2 cellular contexts compared by ENCODE assay signal in the genomic region with DNA sequence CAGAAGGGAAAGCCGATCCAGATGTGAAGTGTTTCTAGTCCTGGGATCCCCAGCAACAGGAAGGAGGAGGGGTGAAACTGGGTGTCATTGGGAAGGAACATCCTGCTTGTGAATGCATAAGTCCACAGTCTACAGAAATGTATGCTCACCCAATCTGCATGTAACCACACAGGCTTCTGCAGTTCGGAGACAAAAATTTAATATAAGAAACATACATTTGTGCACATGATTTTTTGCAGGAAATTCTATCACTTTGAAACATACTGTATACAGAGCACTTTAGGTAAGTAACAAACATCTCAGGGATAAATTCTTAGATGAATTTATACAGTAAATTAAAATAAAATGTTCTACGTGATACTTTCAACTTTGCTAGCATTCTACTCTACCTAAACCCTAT.
TF ChIP-seq lines count a peak whose summit lies in the region.

A gene (minus strand): TSS at position 101 of the 400 bp plus-strand sequence. CDS start 0 bp downstream, at position 101.

TF ChIP-seq in GM23338, 12 proteins besides CTCF, POLR2A, EP300 and RAD21:
- TF ChIP-seq, protein P1, sequence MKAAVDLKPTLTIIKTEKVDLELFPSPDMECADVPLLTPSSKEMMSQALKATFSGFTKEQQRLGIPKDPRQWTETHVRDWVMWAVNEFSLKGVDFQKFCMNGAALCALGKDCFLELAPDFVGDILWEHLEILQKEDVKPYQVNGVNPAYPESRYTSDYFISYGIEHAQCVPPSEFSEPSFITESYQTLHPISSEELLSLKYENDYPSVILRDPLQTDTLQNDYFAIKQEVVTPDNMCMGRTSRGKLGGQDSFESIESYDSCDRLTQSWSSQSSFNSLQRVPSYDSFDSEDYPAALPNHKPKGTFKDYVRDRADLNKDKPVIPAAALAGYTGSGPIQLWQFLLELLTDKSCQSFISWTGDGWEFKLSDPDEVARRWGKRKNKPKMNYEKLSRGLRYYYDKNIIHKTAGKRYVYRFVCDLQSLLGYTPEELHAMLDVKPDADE (IDR thresholded peaks at IDR 0.05) = no peak
- TF ChIP-seq, protein P2, sequence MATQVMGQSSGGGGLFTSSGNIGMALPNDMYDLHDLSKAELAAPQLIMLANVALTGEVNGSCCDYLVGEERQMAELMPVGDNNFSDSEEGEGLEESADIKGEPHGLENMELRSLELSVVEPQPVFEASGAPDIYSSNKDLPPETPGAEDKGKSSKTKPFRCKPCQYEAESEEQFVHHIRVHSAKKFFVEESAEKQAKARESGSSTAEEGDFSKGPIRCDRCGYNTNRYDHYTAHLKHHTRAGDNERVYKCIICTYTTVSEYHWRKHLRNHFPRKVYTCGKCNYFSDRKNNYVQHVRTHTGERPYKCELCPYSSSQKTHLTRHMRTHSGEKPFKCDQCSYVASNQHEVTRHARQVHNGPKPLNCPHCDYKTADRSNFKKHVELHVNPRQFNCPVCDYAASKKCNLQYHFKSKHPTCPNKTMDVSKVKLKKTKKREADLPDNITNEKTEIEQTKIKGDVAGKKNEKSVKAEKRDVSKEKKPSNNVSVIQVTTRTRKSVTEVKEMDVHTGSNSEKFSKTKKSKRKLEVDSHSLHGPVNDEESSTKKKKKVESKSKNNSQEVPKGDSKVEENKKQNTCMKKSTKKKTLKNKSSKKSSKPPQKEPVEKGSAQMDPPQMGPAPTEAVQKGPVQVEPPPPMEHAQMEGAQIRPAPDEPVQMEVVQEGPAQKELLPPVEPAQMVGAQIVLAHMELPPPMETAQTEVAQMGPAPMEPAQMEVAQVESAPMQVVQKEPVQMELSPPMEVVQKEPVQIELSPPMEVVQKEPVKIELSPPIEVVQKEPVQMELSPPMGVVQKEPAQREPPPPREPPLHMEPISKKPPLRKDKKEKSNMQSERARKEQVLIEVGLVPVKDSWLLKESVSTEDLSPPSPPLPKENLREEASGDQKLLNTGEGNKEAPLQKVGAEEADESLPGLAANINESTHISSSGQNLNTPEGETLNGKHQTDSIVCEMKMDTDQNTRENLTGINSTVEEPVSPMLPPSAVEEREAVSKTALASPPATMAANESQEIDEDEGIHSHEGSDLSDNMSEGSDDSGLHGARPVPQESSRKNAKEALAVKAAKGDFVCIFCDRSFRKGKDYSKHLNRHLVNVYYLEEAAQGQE (IDR thresholded peaks at IDR 0.05; ENCODE audit: unreplicated experiment) = no peak
- TF ChIP-seq POLR2AphosphoS5 (IDR thresholded peaks at IDR 0.05; ENCODE audit: low read depth) = no peak

TF ChIP-seq in K562, 482 proteins besides CTCF, POLR2A, EP300 and RAD21:
- TF ChIP-seq SLC30A9 (CRISPR knock-in tag; IDR thresholded peaks at IDR 0.05) = no peak
- TF ChIP-seq, protein P3, sequence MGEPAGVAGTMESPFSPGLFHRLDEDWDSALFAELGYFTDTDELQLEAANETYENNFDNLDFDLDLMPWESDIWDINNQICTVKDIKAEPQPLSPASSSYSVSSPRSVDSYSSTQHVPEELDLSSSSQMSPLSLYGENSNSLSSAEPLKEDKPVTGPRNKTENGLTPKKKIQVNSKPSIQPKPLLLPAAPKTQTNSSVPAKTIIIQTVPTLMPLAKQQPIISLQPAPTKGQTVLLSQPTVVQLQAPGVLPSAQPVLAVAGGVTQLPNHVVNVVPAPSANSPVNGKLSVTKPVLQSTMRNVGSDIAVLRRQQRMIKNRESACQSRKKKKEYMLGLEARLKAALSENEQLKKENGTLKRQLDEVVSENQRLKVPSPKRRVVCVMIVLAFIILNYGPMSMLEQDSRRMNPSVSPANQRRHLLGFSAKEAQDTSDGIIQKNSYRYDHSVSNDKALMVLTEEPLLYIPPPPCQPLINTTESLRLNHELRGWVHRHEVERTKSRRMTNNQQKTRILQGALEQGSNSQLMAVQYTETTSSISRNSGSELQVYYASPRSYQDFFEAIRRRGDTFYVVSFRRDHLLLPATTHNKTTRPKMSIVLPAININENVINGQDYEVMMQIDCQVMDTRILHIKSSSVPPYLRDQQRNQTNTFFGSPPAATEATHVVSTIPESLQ (CRISPR knock-in tag; IDR thresholded peaks at IDR 0.05) = no peak
- no peak for TF ChIP-seq SPI1 (IDR thresholded peaks at IDR 0.05; ENCODE audit: borderline replicate concordance, low read depth, low read length)
- TF ChIP-seq SAFB2 (IDR thresholded peaks at IDR 0.05; ENCODE audit: borderline replicate concordance, low read depth, low read length, severe bottlenecking) = no peak
- no peak for TF ChIP-seq ZNF316 (IDR thresholded peaks at IDR 0.05)
- TF ChIP-seq ZNF23 (CRISPR knock-in tag; IDR thresholded peaks at IDR 0.05) = no peak
- TF ChIP-seq, protein P4, sequence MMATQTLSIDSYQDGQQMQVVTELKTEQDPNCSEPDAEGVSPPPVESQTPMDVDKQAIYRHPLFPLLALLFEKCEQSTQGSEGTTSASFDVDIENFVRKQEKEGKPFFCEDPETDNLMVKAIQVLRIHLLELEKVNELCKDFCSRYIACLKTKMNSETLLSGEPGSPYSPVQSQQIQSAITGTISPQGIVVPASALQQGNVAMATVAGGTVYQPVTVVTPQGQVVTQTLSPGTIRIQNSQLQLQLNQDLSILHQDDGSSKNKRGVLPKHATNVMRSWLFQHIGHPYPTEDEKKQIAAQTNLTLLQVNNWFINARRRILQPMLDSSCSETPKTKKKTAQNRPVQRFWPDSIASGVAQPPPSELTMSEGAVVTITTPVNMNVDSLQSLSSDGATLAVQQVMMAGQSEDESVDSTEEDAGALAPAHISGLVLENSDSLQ (IDR thresholded peaks at IDR 0.05) = no peak
- no peak for TF ChIP-seq POLR2G (IDR thresholded peaks at IDR 0.05; ENCODE audit: low read depth, low read length)
- TF ChIP-seq, protein P5, sequence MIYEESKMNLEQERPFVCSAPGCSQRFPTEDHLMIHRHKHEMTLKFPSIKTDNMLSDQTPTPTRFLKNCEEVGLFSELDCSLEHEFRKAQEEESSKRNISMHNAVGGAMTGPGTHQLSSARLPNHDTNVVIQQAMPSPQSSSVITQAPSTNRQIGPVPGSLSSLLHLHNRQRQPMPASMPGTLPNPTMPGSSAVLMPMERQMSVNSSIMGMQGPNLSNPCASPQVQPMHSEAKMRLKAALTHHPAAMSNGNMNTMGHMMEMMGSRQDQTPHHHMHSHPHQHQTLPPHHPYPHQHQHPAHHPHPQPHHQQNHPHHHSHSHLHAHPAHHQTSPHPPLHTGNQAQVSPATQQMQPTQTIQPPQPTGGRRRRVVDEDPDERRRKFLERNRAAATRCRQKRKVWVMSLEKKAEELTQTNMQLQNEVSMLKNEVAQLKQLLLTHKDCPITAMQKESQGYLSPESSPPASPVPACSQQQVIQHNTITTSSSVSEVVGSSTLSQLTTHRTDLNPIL (CRISPR knock-in tag; IDR thresholded peaks at IDR 0.05) = no peak
- no peak for TF ChIP-seq SOX6 (IDR thresholded peaks at IDR 0.05)
- TF ChIP-seq, protein P6, sequence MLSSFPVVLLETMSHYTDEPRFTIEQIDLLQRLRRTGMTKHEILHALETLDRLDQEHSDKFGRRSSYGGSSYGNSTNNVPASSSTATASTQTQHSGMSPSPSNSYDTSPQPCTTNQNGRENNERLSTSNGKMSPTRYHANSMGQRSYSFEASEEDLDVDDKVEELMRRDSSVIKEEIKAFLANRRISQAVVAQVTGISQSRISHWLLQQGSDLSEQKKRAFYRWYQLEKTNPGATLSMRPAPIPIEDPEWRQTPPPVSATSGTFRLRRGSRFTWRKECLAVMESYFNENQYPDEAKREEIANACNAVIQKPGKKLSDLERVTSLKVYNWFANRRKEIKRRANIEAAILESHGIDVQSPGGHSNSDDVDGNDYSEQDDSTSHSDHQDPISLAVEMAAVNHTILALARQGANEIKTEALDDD (IDR thresholded peaks at IDR 0.05) = no peak
- TF ChIP-seq ZNF785 (CRISPR knock-in tag; IDR thresholded peaks at IDR 0.05) = no peak
TF ChIP-seq in K562: peak in this region for 0.
